Comparison of ENCODE assay signal across 8 cellular contexts in genomic region chr4:165208322-165208652, GRCh38. TPM values are rescaled to one million over a fixed set of nuclear protein-coding genes. Genes with fewer than 3 reads are reported as not detected.
A peak's percentile ranks its signal among the peaks of the same experiment; 100 is the strongest.
DNase-seq lines count a peak whose midpoint lies in the region; ATAC-seq and TF ChIP-seq lines count a peak whose summit lies in the region.

No MANE protein-coding gene starts in this region.

- H3K4me1 Mint-ChIP-seq in activated T-cell treated with anti-CD3 and anti-CD28 coated beads, Interleukin-2, amount 50 U/mL, for 4 hours (ENCODE audit: low read depth) = peaks cover 76% of the 10 kb centered on the region
- peaks cover 63% of the 10 kb centered on the region for H3K4me1 Mint-ChIP-seq in activated naive CD8-positive, alpha-beta T cell treated with anti-CD3 and anti-CD28 coated beads, Interleukin-2, amount 10 ng/mL, durations not matched to agents 7 days and 5 days

- peak overlapping the region; percentile 91 for H3K4me3 Mint-ChIP-seq in activated T-cell treated with anti-CD3 and anti-CD28 coated beads, Interleukin-2, amount 50 U/mL, for 4 hours
- H3K4me3 Mint-ChIP-seq in activated naive CD8-positive, alpha-beta T cell treated with anti-CD3 and anti-CD28 coated beads, Interleukin-2, amount 10 ng/mL, durations not matched to agents 7 days and 5 days = peak overlapping the region; percentile 94

- H3K36me3 ChIP-seq in thyroid gland = no peaks in the 10 kb centered on the region
- H3K36me3 ChIP-seq in adrenal gland (replicated peaks in 1 of 2) = no peaks in the 10 kb centered on the region

- DNase-seq in activated T-cell treated with anti-CD3 and anti-CD28 coated beads, Interleukin-2, amount 50 U/mL, for 4 hours = no peak
- no peak for DNase-seq in activated T-cell treated with anti-CD3 and anti-CD28 coated beads for 4 hours
- DNase-seq in activated naive CD8-positive, alpha-beta T cell treated with anti-CD3 and anti-CD28 coated beads, Interleukin-2, amount 10 ng/mL, durations not matched to agents 7 days and 5 days = no peak
- DNase-seq in left lobe of liver (ENCODE audit: low spot score) = no peak
- peak; percentile 28 to 29 for DNase-seq in thyroid gland
- DNase-seq in adrenal gland = no peak
- DNase-seq in COLO829 (ENCODE audit: low spot score) = no peak

- no peak for ATAC-seq in activated T-cell treated with anti-CD3 and anti-CD28 coated beads, Interleukin-2, amount 50 U/mL, for 4 hours
- no peak for ATAC-seq in activated naive CD8-positive, alpha-beta T cell treated with anti-CD3 and anti-CD28 coated beads, Interleukin-2, amount 10 ng/mL, durations not matched to agents 7 days and 5 days (ENCODE audit: low read depth)
- ATAC-seq in left lobe of liver (peak; percentile 2), GM21717 (IDR thresholded peaks at IDR 0.05; ENCODE audit: unreplicated experiment) (no peak)

- H3K36me3 Mint-ChIP-seq in activated T-cell treated with anti-CD3 and anti-CD28 coated beads, Interleukin-2, amount 50 U/mL, for 4 hours (ENCODE audit: insufficient read depth) = peaks cover 3% of the 10 kb centered on the region
- peaks cover 20% of the 10 kb centered on the region for H3K36me3 Mint-ChIP-seq in activated naive CD8-positive, alpha-beta T cell treated with anti-CD3 and anti-CD28 coated beads, Interleukin-2, amount 10 ng/mL, durations not matched to agents 7 days and 5 days

- TF ChIP-seq POLR2A in thyroid gland (IDR thresholded peaks at IDR 0.05) (no peak), adrenal gland (IDR thresholded peaks at IDR 0.05) (no peak)

- WGBS in thyroid gland, 2 donors = 9 to 10% methylated on average over 10 of the region's 10 CpGs
- WGBS in adrenal gland, 4 donors = 7 to 10% (median 9%) methylated on average over 10 of the region's 10 CpGs

- H3K27ac ChIP-seq in thyroid gland = peak overlapping the region; percentile 58 to 77 (median 64)
- peak overlapping the region in 2 of 5 donors; percentile 86 to 88 for H3K27ac ChIP-seq in adrenal gland

- H3K4me1 ChIP-seq in thyroid gland (peaks cover 18 to 35% of the 10 kb centered on the region in 2 donors), adrenal gland (replicated peaks in 1 of 2) (peaks cover 5 to 16% of the 10 kb centered on the region in 2 donors)

- no peaks in the 10 kb centered on the region for H3K27me3 ChIP-seq in thyroid gland
- no peaks in the 10 kb centered on the region for H3K27me3 ChIP-seq in adrenal gland

- no peaks in the 10 kb centered on the region for H3K9me3 Mint-ChIP-seq in activated T-cell treated with anti-CD3 and anti-CD28 coated beads, Interleukin-2, amount 50 U/mL, for 4 hours
- no peaks in the 10 kb centered on the region for H3K9me3 Mint-ChIP-seq in activated naive CD8-positive, alpha-beta T cell treated with anti-CD3 and anti-CD28 coated beads, Interleukin-2, amount 10 ng/mL, durations not matched to agents 7 days and 5 days

- intact Hi-C loops in thyroid gland (cut with DNase I) (loop anchor here (10.0 kb wide), 1 partner anchor 117 kb away; the partner anchor contains the start of gene MSMO1), adrenal gland (cut with DNase I) (loop anchor here (10.0 kb wide), 1 partner anchor 117 kb away; the partner anchor contains the start of gene MSMO1 (in 2 of the 2))

- no peak for TF ChIP-seq CTCF in thyroid gland (IDR thresholded peaks at IDR 0.05)
- no peak for TF ChIP-seq CTCF in adrenal gland (IDR thresholded peaks at IDR 0.05)

- peak overlapping the region; percentile 89 for H3K27ac Mint-ChIP-seq in activated naive CD8-positive, alpha-beta T cell treated with anti-CD3 and anti-CD28 coated beads, Interleukin-2, amount 10 ng/mL, durations not matched to agents 7 days and 5 days

- H3K9me3 ChIP-seq in thyroid gland (no peaks in the 10 kb centered on the region), adrenal gland (replicated peaks in 1 of 3) (no peaks in the 10 kb centered on the region)

- POLR2A ChIA-PET in activated naive CD8-positive, alpha-beta T cell treated with anti-CD3 and anti-CD28 coated beads, Interleukin-2, amount 10 ng/mL, durations not matched to agents 7 days and 5 days (lab: Charles Lee) = interaction anchor here (0.9 to 1.3 kb wide), 3 partner anchors 13 to 119 kb away, joined by 3 to 4 read pairs (median 3); partner anchors contain the start of gene MSMO1

- no peaks in the 10 kb centered on the region for H3K27me3 Mint-ChIP-seq in activated T-cell treated with anti-CD3 and anti-CD28 coated beads, Interleukin-2, amount 50 U/mL, for 4 hours (ENCODE audit: low read depth)
- H3K27me3 Mint-ChIP-seq in activated naive CD8-positive, alpha-beta T cell treated with anti-CD3 and anti-CD28 coated beads, Interleukin-2, amount 10 ng/mL, durations not matched to agents 7 days and 5 days = no peaks in the 10 kb centered on the region

- H3K4me3 ChIP-seq in thyroid gland (replicated peaks in 1 of 3) = peak overlapping the region; percentile 62 to 88 (median 83)
- H3K4me3 ChIP-seq in adrenal gland = peak overlapping the region in 2 of 4 donors; percentile 27 to 99

RNA-seq across cellular contexts. Expression of gene KLHL2, which starts 0.9 kb away (rescaled TPM):
- total RNA-seq in activated T-cell treated with anti-CD3 and anti-CD28 coated beads, Interleukin-2, amount 50 U/mL, for 4 hours = 10 to 100 TPM; 13.8 to 19.3 (median 16.7) TPM
- 10 to 100 TPM; 35.8 to 37.7 TPM for total RNA-seq in activated naive CD8-positive, alpha-beta T cell treated with anti-CD3 and anti-CD28 coated beads, Interleukin-2, amount 10 ng/mL, durations not matched to agents 7 days and 5 days
- total RNA-seq in left lobe of liver (23.0 TPM), thyroid gland (10 to 100 TPM; 30.9 to 45.2 (median 35.8) TPM), adrenal gland (10 to 100 TPM; 19.1 to 45.5 (median 26.7) TPM)
- 10 to 100 TPM in 2 of 3 donors, 1 to 10 TPM in 1; 9.7 to 33.2 (median 11.3) TPM for polyA plus RNA-seq in adrenal gland

Comparison
In these comparisons a context has a peak if more than half of its experiments do, and no peak if none do; other contexts are left out.
1. DNase-seq: peak in thyroid gland (2 of 2); none in activated T-cell treated with anti-CD3 and anti-CD28 coated beads, Interleukin-2, amount 50 U/mL, for 4 hours (single experiment), activated T-cell treated with anti-CD3 and anti-CD28 coated beads for 4 hours (single experiment), activated naive CD8-positive, alpha-beta T cell treated with anti-CD3 and anti-CD28 coated beads, Interleukin-2, amount 10 ng/mL, durations not matched to agents 7 days and 5 days (single experiment), left lobe of liver (single experiment), adrenal gland (0 of 7) and COLO829 (single experiment).